In genomic region chr22:44455151-44455962, GRCh38 we compare ENCODE assay signal across 10 cellular contexts. TPM values are rescaled to one million over a fixed set of nuclear protein-coding genes. Genes with fewer than 3 reads are reported as not detected.
DNase-seq lines count a peak whose midpoint lies in the region; ATAC-seq, FAIRE-seq and TF ChIP-seq lines count a peak whose summit lies in the region.
"Had no signal": no experiment of that assay in that cellular context is flagged by ENCODE, and none has a peak within 500 bp of the region (broad histone marks: within the 10 kb centered on the region; RNA-seq: fewer than 3 reads in every experiment).

No MANE protein-coding gene starts in this region.

- H3K9me2 ChIP-seq in Karpas-422 (replicated peaks; ENCODE audit: insufficient read depth, low read length) (no peaks in the 10 kb centered on the region), GM23248 (ENCODE audit: insufficient read depth) (no peaks in the 10 kb centered on the region)

- H3F3A ChIP-seq in GM23248 (ENCODE audit: insufficient read depth) = peaks cover 1% of the 10 kb centered on the region; the same call in 1 of the 2 replicates

- H3K4me3 ChIP-seq in right atrium auricular region (no peak overlapping the region), kidney (ENCODE audit: low read length in 2 of 2) (no peak overlapping the region), Karpas-422 (ENCODE audit: low read length) (no peak overlapping the region), GM23248 (no peak overlapping the region)

- H4K20me1 ChIP-seq in Karpas-422 (ENCODE audit: insufficient read depth, low read depth, low read length) (no peaks in the 10 kb centered on the region), GM23248 (ENCODE audit: insufficient read depth) (no peaks in the 10 kb centered on the region)

- H3K4me1 ChIP-seq in right atrium auricular region = no peaks in the 10 kb centered on the region
- H3K4me1 ChIP-seq in kidney (ENCODE audit: control insufficient read depth in 1 of 2, insufficient read depth in 1 of 2, low read depth in 1 of 2, low read length in 2 of 2) = no peaks in the 10 kb centered on the region
- no peaks in the 10 kb centered on the region for H3K4me1 ChIP-seq in Karpas-422 (ENCODE audit: low read length)
- no peaks in the 10 kb centered on the region for H3K4me1 ChIP-seq in GM23248 (ENCODE audit: insufficient read depth)

- H3K9ac ChIP-seq in kidney (ENCODE audit: low read length in 2 of 2) (no peak overlapping the region), Karpas-422 (ENCODE audit: low read length) (no peak overlapping the region), GM23248 (no peak overlapping the region)

- H3K4me2 ChIP-seq in Karpas-422 (ENCODE audit: low read depth, low read length, poor library complexity, severe bottlenecking) (no peak overlapping the region), GM23248 (ENCODE audit: unreplicated experiment) (no peak overlapping the region)

- H3K27me3 ChIP-seq in right atrium auricular region (no peaks in the 10 kb centered on the region), Karpas-422 (ENCODE audit: low read length) (no peaks in the 10 kb centered on the region), GM23248 (replicated peaks; ENCODE audit: insufficient read depth) (no peaks in the 10 kb centered on the region)

- no peaks in the 10 kb centered on the region for H3K36me3 ChIP-seq in right atrium auricular region
- H3K36me3 ChIP-seq in kidney (ENCODE audit: control insufficient read depth in 1 of 2, insufficient read depth in 2 of 2, low read length in 2 of 2) = no peaks in the 10 kb centered on the region
- no peaks in the 10 kb centered on the region for H3K36me3 ChIP-seq in Karpas-422 (ENCODE audit: insufficient read depth, low read length)
- H3K36me3 ChIP-seq in GM23248 (ENCODE audit: low read depth) = no peaks in the 10 kb centered on the region

- H3K9me3 ChIP-seq in right atrium auricular region (no peaks in the 10 kb centered on the region), kidney (ENCODE audit: control insufficient read depth in 1 of 2, low read length in 2 of 2) (no peaks in the 10 kb centered on the region), Karpas-422 (ENCODE audit: low read length) (no peaks in the 10 kb centered on the region; the same call in 1 of the 2 replicates), GM23248 (ENCODE audit: low read depth) (no peaks in the 10 kb centered on the region)

- FAIRE-seq in kidney (lab: Jason Lieb, UNC) = no peak
- FAIRE-seq: colon had no signal

- DNase-seq in right atrium auricular region (ENCODE audit: low spot score) (peak; percentile 56), Right ventricle myocardium superior (no peak), kidney (peak; percentile 10), SKM-1 treated with dmso at 0.1 percent for 144 hours (lab: John Stamatoyannopoulos, UW; ENCODE audit: unreplicated experiment) (no peak), Karpas-422 (no peak), GM23248 (no peak)
- peak; percentile 29 for DNase-seq in activated CD8-positive, alpha-beta memory T cell treated with anti-CD3 and anti-CD28 coated beads, Interleukin-2, amount 50 U/mL, for 1 hour (ENCODE audit: extremely low read depth)

- ATAC-seq in Right ventricle myocardium superior (ENCODE audit: poor library complexity) (no peak), GM19397 (IDR thresholded peaks at IDR 0.05; ENCODE audit: unreplicated experiment) (no peak)
- ATAC-seq: Right ventricle myocardium inferior had no signal

- in situ Hi-C loops in GM23248 (cut with MboI) = no loop called here

- H2AFZ ChIP-seq in Karpas-422 (ENCODE audit: low read length) = no peak overlapping the region
- H2AFZ ChIP-seq in GM23248 = no peak overlapping the region

- no peak for TF ChIP-seq CTCF in right atrium auricular region (IDR thresholded peaks at IDR 0.05)
- TF ChIP-seq CTCF in kidney (IDR thresholded peaks at IDR 0.05; ENCODE audit: borderline replicate concordance, extremely low read depth, insufficient read depth) = no peak

- 85 to 90% methylated on average over 17 of the region's 17 CpGs for WGBS in GM23248 (ENCODE audit: low coverage in 1 of 2, low lambda C conversion rate in 2 of 2, missing lambda C conversion rate in 2 of 2), 2 experiments

- H3K79me2 ChIP-seq in Karpas-422 (ENCODE audit: low read length) (no peaks in the 10 kb centered on the region), GM23248 (ENCODE audit: insufficient read depth) (no peaks in the 10 kb centered on the region)

- H3K27ac ChIP-seq in right atrium auricular region (no peak overlapping the region), kidney (ENCODE audit: low read depth in 2 of 2, low read length in 2 of 2) (no peak overlapping the region), Karpas-422 (ENCODE audit: low read length) (no peak overlapping the region), GM23248 (no peak overlapping the region)

- intact Hi-C loops in Right ventricle myocardium superior (cut with DNase I) = no loop called here
- intact Hi-C loops in kidney (cut with DNase I) = no loop called here

RNA-seq across cellular contexts. Expression of gene RTL6, which starts 42.7 kb away (rescaled TPM):
- total RNA-seq in right atrium auricular region (10 to 100 TPM; 22.1 to 30.0 TPM), Right ventricle myocardium superior (23.5 TPM), kidney (32.5 TPM)
- polyA plus RNA-seq in kidney (ENCODE audit: insufficient read depth, low read depth, low replicate concordance) (8.9 TPM), GM23248 (2016; fragmentation: Nextera tagmentation; extraction: Ambion mirVana) (15.6 and 16.0 TPM in 2 replicates)
- total RNA-seq in Karpas-422 (2014; rRNA removed; shearing (Covaris generic); ENCODE audit: low replicate concordance) = not detected in 2 replicates
- 25.9 and 28.1 TPM in 2 replicates for total RNA-seq in GM23248 (2014; rRNA removed; shearing (Covaris generic))

Comparison
In these comparisons a context has a peak if more than half of its experiments do, and no peak if none do; other contexts are left out.
1. DNase-seq: peak in right atrium auricular region (single experiment), activated CD8-positive, alpha-beta memory T cell treated with anti-CD3 and anti-CD28 coated beads, Interleukin-2, amount 50 U/mL, for 1 hour (single experiment) and kidney (single experiment); none in Right ventricle myocardium superior (single experiment), SKM-1 treated with dmso at 0.1 percent for 144 hours (single experiment), Karpas-422 (single experiment) and GM23248 (single experiment).
2. RNA of gene RTL6, which starts 42.7 kb away (total RNA-seq): 32.5 TPM in kidney (single experiment), 22.1 to 30.0 TPM in right atrium auricular region, 25.9 to 28.1 TPM in GM23248 and 23.5 TPM in Right ventricle myocardium superior (single experiment); not detected in Karpas-422; every median in the first group is over 10 times any median in the second.